In genomic region chr17:50634123-50634914, GRCh38 we compare ENCODE assay signal across 8 cellular contexts. TPM values are rescaled to one million over a fixed set of nuclear protein-coding genes. Genes with fewer than 3 reads are reported as not detected.
DNase-seq lines count a peak whose midpoint lies in the region; ATAC-seq and TF ChIP-seq lines count a peak whose summit lies in the region.

A gene with protein sequence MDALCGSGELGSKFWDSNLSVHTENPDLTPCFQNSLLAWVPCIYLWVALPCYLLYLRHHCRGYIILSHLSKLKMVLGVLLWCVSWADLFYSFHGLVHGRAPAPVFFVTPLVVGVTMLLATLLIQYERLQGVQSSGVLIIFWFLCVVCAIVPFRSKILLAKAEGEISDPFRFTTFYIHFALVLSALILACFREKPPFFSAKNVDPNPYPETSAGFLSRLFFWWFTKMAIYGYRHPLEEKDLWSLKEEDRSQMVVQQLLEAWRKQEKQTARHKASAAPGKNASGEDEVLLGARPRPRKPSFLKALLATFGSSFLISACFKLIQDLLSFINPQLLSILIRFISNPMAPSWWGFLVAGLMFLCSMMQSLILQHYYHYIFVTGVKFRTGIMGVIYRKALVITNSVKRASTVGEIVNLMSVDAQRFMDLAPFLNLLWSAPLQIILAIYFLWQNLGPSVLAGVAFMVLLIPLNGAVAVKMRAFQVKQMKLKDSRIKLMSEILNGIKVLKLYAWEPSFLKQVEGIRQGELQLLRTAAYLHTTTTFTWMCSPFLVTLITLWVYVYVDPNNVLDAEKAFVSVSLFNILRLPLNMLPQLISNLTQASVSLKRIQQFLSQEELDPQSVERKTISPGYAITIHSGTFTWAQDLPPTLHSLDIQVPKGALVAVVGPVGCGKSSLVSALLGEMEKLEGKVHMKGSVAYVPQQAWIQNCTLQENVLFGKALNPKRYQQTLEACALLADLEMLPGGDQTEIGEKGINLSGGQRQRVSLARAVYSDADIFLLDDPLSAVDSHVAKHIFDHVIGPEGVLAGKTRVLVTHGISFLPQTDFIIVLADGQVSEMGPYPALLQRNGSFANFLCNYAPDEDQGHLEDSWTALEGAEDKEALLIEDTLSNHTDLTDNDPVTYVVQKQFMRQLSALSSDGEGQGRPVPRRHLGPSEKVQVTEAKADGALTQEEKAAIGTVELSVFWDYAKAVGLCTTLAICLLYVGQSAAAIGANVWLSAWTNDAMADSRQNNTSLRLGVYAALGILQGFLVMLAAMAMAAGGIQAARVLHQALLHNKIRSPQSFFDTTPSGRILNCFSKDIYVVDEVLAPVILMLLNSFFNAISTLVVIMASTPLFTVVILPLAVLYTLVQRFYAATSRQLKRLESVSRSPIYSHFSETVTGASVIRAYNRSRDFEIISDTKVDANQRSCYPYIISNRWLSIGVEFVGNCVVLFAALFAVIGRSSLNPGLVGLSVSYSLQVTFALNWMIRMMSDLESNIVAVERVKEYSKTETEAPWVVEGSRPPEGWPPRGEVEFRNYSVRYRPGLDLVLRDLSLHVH (N-terminal part only) (plus strand): TSS chr17:50634881. CDS start chr17:50634937, 56 bp downstream.

- TF ChIP-seq CTCF in BJ (IDR thresholded peaks at IDR 0.05; ENCODE audit: insufficient read depth, low read depth, low read length) (peak; percentile 12; the same call in 1 of the 2 replicates), NB4 (IDR thresholded peaks at IDR 0.05; ENCODE audit: low read depth, low read length) (no peak)

- H3K9me3 Mint-ChIP-seq in activated T-helper 2 cell treated with anti-CD3 and anti-CD28 coated beads, Interferon-gamma antibody, Interleukin-2, Interleukin-4, amounts not matched to agents 10 μg/mL and 5 μg/mL and 100 μg/mL, durations not matched to agents 14 hours and 24 hours and 36 hours: no peaks in the 10 kb centered on the region

- H3K36me3 Mint-ChIP-seq in activated T-helper 2 cell treated with anti-CD3 and anti-CD28 coated beads, Interferon-gamma antibody, Interleukin-2, Interleukin-4, amounts not matched to agents 10 μg/mL and 5 μg/mL and 100 μg/mL, durations not matched to agents 14 hours and 24 hours and 36 hours (ENCODE audit: low read depth): no peaks in the 10 kb centered on the region

- no peaks in the 10 kb centered on the region for H3K9me3 ChIP-seq in muscle layer of colon (ENCODE audit: low read length)

- H3K27ac ChIP-seq in muscle layer of colon (ENCODE audit: low read depth, low read length): no peak within 1 kb of the TSS

- peaks cover 21% of the 10 kb centered on the region for H3K4me1 ChIP-seq in muscle layer of colon (ENCODE audit: insufficient read depth, low read length)

- no peak within 1 kb of the TSS for H3K9ac ChIP-seq in muscle layer of colon (ENCODE audit: low read length)

- in situ Hi-C loops in endometrial microvascular endothelial cells (cut with HindIII; ENCODE audit: inconsistent ontology term, low pct_unique_long_range_greater_than_20kb, low sequenced_read_pairs): no loop called here

- intact Hi-C loops in activated T-helper 2 cell treated with anti-CD3 and anti-CD28 coated beads, Interferon-gamma antibody, Interleukin-2, Interleukin-4, amounts not matched to agents 10 μg/mL and 5 μg/mL and 100 μg/mL, durations not matched to agents 14 hours and 24 hours and 36 hours (cut with micrococcal nuclease): loop anchor here (5.0 kb wide), 1 partner anchor 63 kb away; no protein-coding TSS in a partner anchor

- CTCF ChIA-PET in BJ (lab: Yijun Ruan, JAX): interaction anchor here (1.4 kb wide), 2 partner anchors 8 to 46 kb away, joined by 3 to 4 read pairs; no protein-coding TSS in a partner anchor

- no peak within 1 kb of the TSS for H3K4me3 Mint-ChIP-seq in activated T-helper 2 cell treated with anti-CD3 and anti-CD28 coated beads, Interferon-gamma antibody, Interleukin-2, Interleukin-4, amounts not matched to agents 10 μg/mL and 5 μg/mL and 100 μg/mL, durations not matched to agents 14 hours and 24 hours and 36 hours (ENCODE audit: low read depth)

- H3K27me3 ChIP-seq in BJ (ENCODE audit: control insufficient read depth, insufficient read depth, low read length): no peaks in the 10 kb centered on the region
- H3K27me3 ChIP-seq in muscle layer of colon (ENCODE audit: control insufficient read depth in 1 of 2, insufficient read depth in 2 of 2, low read length in 2 of 2): peaks cover 18 to 32% of the 10 kb centered on the region in 2 donors

- H3K4me3 ChIP-seq in BJ (ENCODE audit: low read depth, low read length) (peak within 1 kb of the TSS; percentile 71), NB4 (ENCODE audit: low read depth, low read length) (no peak within 1 kb of the TSS), muscle layer of colon (ENCODE audit: low read depth in 1 of 2, low read length in 2 of 2) (peak within 1 kb of the TSS; percentile 16 to 26)

- peaks cover 64% of the 10 kb centered on the region for H3K27me3 Mint-ChIP-seq in activated T-helper 2 cell treated with anti-CD3 and anti-CD28 coated beads, Interferon-gamma antibody, Interleukin-2, Interleukin-4, amounts not matched to agents 10 μg/mL and 5 μg/mL and 100 μg/mL, durations not matched to agents 14 hours and 24 hours and 36 hours (ENCODE audit: low read depth)

- peaks cover 1% of the 10 kb centered on the region for H3K4me1 Mint-ChIP-seq in activated T-helper 2 cell treated with anti-CD3 and anti-CD28 coated beads, Interferon-gamma antibody, Interleukin-2, Interleukin-4, amounts not matched to agents 10 μg/mL and 5 μg/mL and 100 μg/mL, durations not matched to agents 14 hours and 24 hours and 36 hours (ENCODE audit: low read depth)

- no peak for ATAC-seq in GM18861 (IDR thresholded peaks at IDR 0.05; ENCODE audit: unreplicated experiment)

- H3K36me3 ChIP-seq in BJ (ENCODE audit: control insufficient read depth, insufficient read depth, low read length) (no peaks in the 10 kb centered on the region; the same call in 1 of the 2 replicates), muscle layer of colon (ENCODE audit: insufficient read depth, low read length) (no peaks in the 10 kb centered on the region)

- H3K27ac Mint-ChIP-seq in activated T-helper 2 cell treated with anti-CD3 and anti-CD28 coated beads, Interferon-gamma antibody, Interleukin-2, Interleukin-4, amounts not matched to agents 10 μg/mL and 5 μg/mL and 100 μg/mL, durations not matched to agents 14 hours and 24 hours and 36 hours: no peak within 1 kb of the TSS

- POLR2A ChIA-PET in BJ (lab: Charles Lee): no interaction called here

- TF ChIP-seq POLR2A in NB4 (IDR thresholded peaks at IDR 0.05; ENCODE audit: extremely low read depth, insufficient read length): no peak

- DNase-seq in BJ (ENCODE audit: low read depth) (no peak), NB4 (ENCODE audit: low read depth) (peak; percentile 32), NCI-H345 treated with DMSO at 0.1 percent for 48 hours (lab: John Stamatoyannopoulos, UW; ENCODE audit: unreplicated experiment) (no peak)
- no peak for DNase-seq in stimulated activated naive CD4-positive, alpha-beta T cell treated with Interleukin-2 at 50 U/mL for 16 hours (lab: John Stamatoyannopoulos, UW)
- no peak for DNase-seq in activated T-helper 2 cell treated with anti-CD3 and anti-CD28 coated beads, Interferon-gamma antibody, Interleukin-2, Interleukin-4, amounts not matched to agents 10 μg/mL and 5 μg/mL and 100 μg/mL, durations not matched to agents 14 hours and 24 hours and 36 hours (ENCODE audit: low spot score)

RNA-seq across cellular contexts. Expression of the gene that starts here (rescaled TPM):
- polyA plus RNA-seq in BJ (2011; rRNA removed): 37.2 and 56.4 TPM in 2 replicates
- polyA minus RNA-seq in BJ (2011; rRNA and poly(A)+ RNA removed): 52.4 and 55.7 TPM in 2 replicates
- total RNA-seq in endometrial microvascular endothelial cells (ENCODE audit: inconsistent ontology term): 34.9 TPM
- not detected in 2 replicates for total RNA-seq in activated T-helper 2 cell treated with anti-CD3 and anti-CD28 coated beads, Interferon-gamma antibody, Interleukin-2, Interleukin-4, amounts not matched to agents 10 μg/mL and 5 μg/mL and 100 μg/mL, durations not matched to agents 14 hours and 24 hours and 36 hours

Comparison
In these comparisons a context has a peak if more than half of its experiments do, and no peak if none do; other contexts are left out.
1. RNA of the gene that starts here (total RNA-seq): 34.9 TPM in endometrial microvascular endothelial cells (single experiment); not detected in activated T-helper 2 cell treated with anti-CD3 and anti-CD28 coated beads, Interferon-gamma antibody, Interleukin-2, Interleukin-4, amounts not matched to agents 10 μg/mL and 5 μg/mL and 100 μg/mL, durations not matched to agents 14 hours and 24 hours and 36 hours; every median in the first group is over 10 times any median in the second.